ENCODE assay signal across 28 cellular contexts in the genomic region with DNA sequence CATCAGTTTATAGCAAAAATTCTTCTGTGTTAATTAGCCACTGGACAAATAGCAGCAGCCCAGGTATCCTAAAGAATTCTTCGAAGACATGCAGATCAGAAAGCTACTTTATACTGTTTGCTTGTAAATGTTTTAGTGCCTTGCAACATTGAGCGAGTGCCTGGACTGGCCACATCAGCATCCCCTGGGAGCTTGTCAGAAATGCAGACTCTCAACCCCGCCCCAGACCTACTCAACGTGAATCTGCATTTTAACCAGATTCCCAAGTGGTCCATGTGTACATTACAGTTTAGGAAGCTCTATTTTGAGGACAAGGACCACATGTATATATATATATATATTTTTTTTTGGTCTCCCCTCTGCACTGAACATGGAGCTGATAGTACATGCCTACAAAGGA. TPM values are rescaled to one million over a fixed set of nuclear protein-coding genes. Genes with fewer than 3 reads are reported as not detected.
"Had no signal": no experiment of that assay in that cellular context is flagged by ENCODE, and none has a peak within 500 bp of the region (broad histone marks: within the 10 kb centered on the region; RNA-seq: fewer than 3 reads in every experiment).

No MANE protein-coding gene starts in this region.

- DNase-seq: activated CD4-positive, alpha-beta T cell treated with anti-CD3 and anti-CD28 coated beads for 36 hours; activated CD4-positive, alpha-beta T cell treated with anti-CD3 and anti-CD28 coated beads, Interleukin-2, amount 10 ng/mL, durations not matched to agents 7 days and 5 days; activated CD4-positive, alpha-beta T cell treated with anti-CD3 and anti-CD28 coated beads, Interleukin-2, amount 50 U/mL, for 48 hours; activated CD8-positive, alpha-beta T cell treated with anti-CD3 and anti-CD28 coated beads, Interleukin-2, amount 10 ng/mL, durations not matched to agents 7 days and 5 days; activated gamma-delta T cell; activated naive CD4-positive, alpha-beta T cell treated with anti-CD3 and anti-CD28 coated beads for 36 hours; activated T-cell treated with anti-CD3 and anti-CD28 coated beads, Interleukin-2, amount 50 U/mL, for 24 hours; adrenal gland; NCI-H1105; NCI-H1417 treated with DMSO at 0.1 percent for 48 hours; NCI-H2029; NCI-H345; NCI-H524 treated with DMSO at 0.1 percent for 48 hours; NK-92 treated with Interleukin-12 subunit alpha and Interleukin-12 subunit beta, amount 100 ng/mL, for 24 hours; PC-3; Peyer's patch; RPMI8226; SHP77 treated with DMSO at 0.1 percent for 48 hours; SK-N-SH had no signal

- H3K9me2 ChIP-seq: SK-N-SH had no signal

- H3K27ac ChIP-seq: adrenal gland, breast epithelium, Peyer's patch, SJSA1 had no signal

- H3K4me3 ChIP-seq: adrenal gland, body of pancreas, breast epithelium, Peyer's patch, SJSA1 had no signal

- H3K9me3 ChIP-seq: adrenal gland, body of pancreas, Peyer's patch, SJSA1, SK-N-SH had no signal

- H3K9ac ChIP-seq: SK-N-SH had no signal

- H3K27me3 ChIP-seq: adrenal gland, body of pancreas, breast epithelium, Peyer's patch, SJSA1 had no signal

- H3K4me1 ChIP-seq: adrenal gland, breast epithelium had no signal

- H3K4me2 ChIP-seq: SK-N-SH had no signal

RNA-seq across cellular contexts. Expression of a gene that starts 18.5 kb away (rescaled TPM):
- total RNA-seq: activated CD8-positive, alpha-beta T cell treated with anti-CD3 and anti-CD28 coated beads, Interleukin-2, amount 10 ng/mL, durations not matched to agents 7 days and 5 days; activated naive CD4-positive, alpha-beta T cell treated with anti-CD3 and anti-CD28 coated beads for 36 hours; activated naive CD4-positive, alpha-beta T cell treated with anti-CD3 and anti-CD28 coated beads, Interleukin-2, amount 50 U/mL, for 72 hours; activated T-helper 2 cell treated with anti-CD3 and anti-CD28 coated beads, Interferon-gamma antibody, Interleukin-2, Interleukin-4, amounts not matched to agents 10 μg/mL and 5 μg/mL and 100 μg/mL, durations not matched to agents 14 hours and 24 hours and 36 hours; adrenal gland; astrocyte; cardiac septum; NCI-H460; PC-3; WTC11 had no signal
- polyA plus RNA-seq: SK-N-SH had no signal
